ENCODE assay signal across 2 cellular contexts in the genomic region with DNA sequence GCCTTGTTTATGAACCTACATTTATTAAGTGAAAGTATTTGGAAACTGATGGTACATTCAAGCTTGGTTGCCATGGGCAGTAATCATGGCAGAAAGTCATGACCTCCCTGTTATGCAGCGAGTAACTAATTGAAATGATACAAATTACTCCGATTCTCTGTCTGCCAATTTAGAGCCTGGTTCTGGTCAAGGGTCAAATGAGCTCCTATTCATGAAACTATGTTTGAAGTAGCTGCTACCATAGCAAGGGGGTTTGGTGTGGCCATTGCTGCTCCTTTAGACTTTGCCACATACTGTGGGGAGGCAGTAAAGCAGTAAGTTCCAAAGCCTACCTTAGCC.
TF ChIP-seq lines count a peak whose summit lies in the region.

No MANE protein-coding gene starts in this region.

TF ChIP-seq in H1, 55 proteins besides CTCF, POLR2A, EP300 and RAD21 (continued from another document):
- TF ChIP-seq CBX5 (IDR thresholded peaks at IDR 0.05; ENCODE audit: low read depth, low read length) (no peak), TEAD4 (IDR thresholded peaks at IDR 0.05; ENCODE audit: low read depth, low read length) (no peak), RBBP5 (IDR thresholded peaks at IDR 0.05; ENCODE audit: borderline replicate concordance, low read depth, low read length) (no peak), SRF (IDR thresholded peaks at IDR 0.05; ENCODE audit: low read depth, low read length) (no peak), SAP30 (IDR thresholded peaks at IDR 0.05; ENCODE audit: insufficient read depth, insufficient replicate concordance, low read length) (no peak), MAFK (IDR thresholded peaks at IDR 0.05; ENCODE audit: low read depth, low read length) (no peak), GABPA (IDR thresholded peaks at IDR 0.05; ENCODE audit: borderline replicate concordance, insufficient read depth, low read length) (no peak), SIN3A (conservative IDR thresholded peaks at IDR 0.05 in 1 of 2, IDR thresholded peaks at IDR 0.05 in 1 of 2; ENCODE audit: low read depth in 1 of 2, low read length in 2 of 2) (no peak), GTF2F1 (IDR thresholded peaks at IDR 0.05; ENCODE audit: borderline replicate concordance, low read depth, low read length) (no peak), RXRA (IDR thresholded peaks at IDR 0.05; ENCODE audit: insufficient read depth, low read depth, low read length) (no peak), SIRT6 (IDR thresholded peaks at IDR 0.05; ENCODE audit: low read length) (no peak), NRF1 (IDR thresholded peaks at IDR 0.05; ENCODE audit: low read depth, low read length) (no peak), BCL11A (IDR thresholded peaks at IDR 0.05; ENCODE audit: low read depth in 2 of 2, low read length in 2 of 2) (no peak), YY1 (IDR thresholded peaks at IDR 0.05; ENCODE audit: low read depth, low read length) (no peak)
- TF ChIP-seq, protein P1, sequence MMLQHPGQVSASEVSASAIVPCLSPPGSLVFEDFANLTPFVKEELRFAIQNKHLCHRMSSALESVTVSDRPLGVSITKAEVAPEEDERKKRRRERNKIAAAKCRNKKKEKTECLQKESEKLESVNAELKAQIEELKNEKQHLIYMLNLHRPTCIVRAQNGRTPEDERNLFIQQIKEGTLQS (IDR thresholded peaks at IDR 0.05; ENCODE audit: insufficient read depth, low read depth, low read length) = no peak
- TF ChIP-seq, protein P2, sequence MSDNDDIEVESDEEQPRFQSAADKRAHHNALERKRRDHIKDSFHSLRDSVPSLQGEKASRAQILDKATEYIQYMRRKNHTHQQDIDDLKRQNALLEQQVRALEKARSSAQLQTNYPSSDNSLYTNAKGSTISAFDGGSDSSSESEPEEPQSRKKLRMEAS (IDR thresholded peaks at IDR 0.05) = no peak
- TF ChIP-seq, protein P3, sequence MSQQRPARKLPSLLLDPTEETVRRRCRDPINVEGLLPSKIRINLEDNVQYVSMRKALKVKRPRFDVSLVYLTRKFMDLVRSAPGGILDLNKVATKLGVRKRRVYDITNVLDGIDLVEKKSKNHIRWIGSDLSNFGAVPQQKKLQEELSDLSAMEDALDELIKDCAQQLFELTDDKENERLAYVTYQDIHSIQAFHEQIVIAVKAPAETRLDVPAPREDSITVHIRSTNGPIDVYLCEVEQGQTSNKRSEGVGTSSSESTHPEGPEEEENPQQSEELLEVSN (IDR thresholded peaks at IDR 0.05) = no peak

TF ChIP-seq in liver, 16 proteins besides CTCF, POLR2A, EP300 and RAD21 (continued from another document):
- peak; percentile 69 for TF ChIP-seq YY1 (IDR thresholded peaks at IDR 0.05)
TF ChIP-seq in liver: peak in this region for 3.
